In the genomic region with DNA sequence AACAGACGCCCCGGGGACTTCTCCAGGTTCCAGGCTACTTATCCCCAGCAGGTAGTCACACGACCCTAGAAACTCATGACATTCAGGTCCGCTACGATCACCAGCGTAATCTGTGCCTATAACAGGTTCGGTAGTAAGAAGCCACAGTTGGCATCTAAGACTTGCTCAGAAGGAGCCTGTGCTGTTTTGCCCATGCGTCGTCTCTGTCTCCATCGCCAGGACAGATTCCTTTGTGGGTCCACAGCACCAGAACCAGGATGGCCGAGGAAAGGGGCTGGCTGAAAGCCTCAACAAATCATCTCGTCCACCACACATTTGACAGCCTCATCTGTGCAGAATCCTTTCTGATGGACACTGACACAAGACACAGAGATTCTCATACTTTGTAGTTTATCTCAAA, we compare ENCODE assay signal across 27 cellular contexts.
"Had no signal": no experiment of that assay in that cellular context is flagged by ENCODE, and none has a peak within 500 bp of the region (broad histone marks: within the 10 kb centered on the region; RNA-seq: fewer than 3 reads in every experiment).

No MANE protein-coding gene starts in this region.

- H3K36me3 Mint-ChIP-seq: stimulated activated effector memory CD8-positive, alpha-beta T cell treated with anti-CD3 and anti-CD28 coated beads, Interleukin-12 subunit alpha, Interleukin-12 subunit beta, amount 100 ng/mL, for 72 hours; stimulated activated memory B cell treated with anti-CD40 and anti-IgM and Interleukin-4, amounts not matched to agents 10 μg/mL and 1 μg/mL and 100 μg/mL, for 72 hours; stimulated activated naive B cell treated with anti-CD40 and anti-IgM and Interleukin-4, amounts not matched to agents 10 μg/mL and 1 μg/mL and 100 μg/mL, for 72 hours; type B pancreatic cell had no signal

- H3K4me3 Mint-ChIP-seq: stimulated activated effector memory CD8-positive, alpha-beta T cell treated with anti-CD3 and anti-CD28 coated beads, Interleukin-12 subunit alpha, Interleukin-12 subunit beta, amount 100 ng/mL, for 72 hours; stimulated activated memory B cell treated with anti-CD40 and anti-IgM and Interleukin-4, amounts not matched to agents 10 μg/mL and 1 μg/mL and 100 μg/mL, for 72 hours; stimulated activated naive B cell treated with anti-CD40 and anti-IgM and Interleukin-4, amounts not matched to agents 10 μg/mL and 1 μg/mL and 100 μg/mL, for 72 hours; stimulated activated naive CD8-positive, alpha-beta T cell treated with anti-CD3 and anti-CD28 coated beads, Interleukin-15, amount 100 ng/mL, for 72 hours; stimulated activated naive CD8-positive, alpha-beta T cell treated with anti-CD3 and anti-CD28 coated beads, Interleukin-15, Interleukin-2, amounts not matched to agents 100 ng/mL and 50 ng/mL, for 24 hours; type B pancreatic cell had no signal

- FAIRE-seq: urothelium cell line had no signal

- H3K4me1 Mint-ChIP-seq: stimulated activated effector memory CD8-positive, alpha-beta T cell treated with anti-CD3 and anti-CD28 coated beads, Interleukin-12 subunit alpha, Interleukin-12 subunit beta, amount 100 ng/mL, for 72 hours; stimulated activated memory B cell treated with anti-CD40 and anti-IgM and Interleukin-4, amounts not matched to agents 10 μg/mL and 1 μg/mL and 100 μg/mL, for 72 hours; stimulated activated naive B cell treated with anti-CD40 and anti-IgM and Interleukin-4, amounts not matched to agents 10 μg/mL and 1 μg/mL and 100 μg/mL, for 72 hours; stimulated activated naive CD8-positive, alpha-beta T cell treated with anti-CD3 and anti-CD28 coated beads, Interleukin-15, amount 100 ng/mL, for 72 hours had no signal

- H3K27ac Mint-ChIP-seq: stimulated activated effector memory CD8-positive, alpha-beta T cell treated with anti-CD3 and anti-CD28 coated beads, Interleukin-12 subunit alpha, Interleukin-12 subunit beta, amount 100 ng/mL, for 72 hours; stimulated activated memory B cell treated with anti-CD40 and anti-IgM and Interleukin-4, amounts not matched to agents 10 μg/mL and 1 μg/mL and 100 μg/mL, for 72 hours; stimulated activated naive B cell treated with anti-CD40 and anti-IgM and Interleukin-4, amounts not matched to agents 10 μg/mL and 1 μg/mL and 100 μg/mL, for 72 hours; stimulated activated naive CD8-positive, alpha-beta T cell treated with anti-CD3 and anti-CD28 coated beads, Interleukin-15, amount 100 ng/mL, for 72 hours; stimulated activated naive CD8-positive, alpha-beta T cell treated with anti-CD3 and anti-CD28 coated beads, Interleukin-15, Interleukin-2, amounts not matched to agents 100 ng/mL and 50 ng/mL, for 24 hours; type B pancreatic cell had no signal

- H3K4me3 ChIP-seq: stomach, suprapubic skin, testis, thoracic aorta, thyroid gland, tibial artery, tibial nerve, transverse colon, upper lobe of left lung, upper lobe of right lung, uterus, vagina had no signal

- DNase-seq: stimulated activated CD4-positive, alpha-beta T cell treated with anti-CD3 and anti-CD28 coated beads, Interleukin-2, amount 100 ng/mL, for 48 hours; stimulated activated CD4-positive, alpha-beta T cell treated with anti-CD3 and anti-CD28 coated beads, Interleukin-4, amount 100 ng/mL, for 1 hour; stimulated activated CD4-positive, alpha-beta T cell treated with anti-CD3 and anti-CD28 coated beads, Interleukin-4, amount 100 ng/mL, for 24 hours; stimulated activated CD4-positive, alpha-beta T cell treated with anti-CD3 and anti-CD28 coated beads, Interleukin-4, amount 100 ng/mL, for 4 hours; stimulated activated naive B cell treated with anti-CD40 and anti-IgM and Interleukin-4, amounts not matched to agents 10 μg/mL and 1 μg/mL and 100 μg/mL, for 72 hours; stimulated activated naive CD4-positive, alpha-beta T cell; stimulated activated naive CD4-positive, alpha-beta T cell treated with Interleukin-2 at 50 U/mL for 16 hours; stimulated activated naive CD8-positive, alpha-beta T cell treated with anti-CD3 and anti-CD28 coated beads, Interleukin-15, amount 100 ng/mL, for 72 hours; stimulated activated naive CD8-positive, alpha-beta T cell treated with anti-CD3 and anti-CD28 coated beads, Interleukin-15, Interleukin-2, amounts not matched to agents 100 U/mL and 50 U/mL, for 24 hours; stomach; substantia nigra; testis; thyroid gland; transverse colon; upper lobe of left lung; upper lobe of right lung; uterus had no signal

- H3K27me3 Mint-ChIP-seq: stimulated activated memory B cell treated with anti-CD40 and anti-IgM and Interleukin-4, amounts not matched to agents 10 μg/mL and 1 μg/mL and 100 μg/mL, for 72 hours; stimulated activated naive B cell treated with anti-CD40 and anti-IgM and Interleukin-4, amounts not matched to agents 10 μg/mL and 1 μg/mL and 100 μg/mL, for 72 hours; stimulated activated naive CD8-positive, alpha-beta T cell treated with anti-CD3 and anti-CD28 coated beads, Interleukin-15, amount 100 ng/mL, for 72 hours; stimulated activated naive CD8-positive, alpha-beta T cell treated with anti-CD3 and anti-CD28 coated beads, Interleukin-15, Interleukin-2, amounts not matched to agents 100 ng/mL and 50 ng/mL, for 24 hours; type B pancreatic cell had no signal

- H3K27ac ChIP-seq: stomach, suprapubic skin, testis, thoracic aorta, thyroid gland, tibial artery, tibial nerve, transverse colon, upper lobe of left lung, upper lobe of right lung, uterus, vagina had no signal

- ATAC-seq: stimulated activated memory B cell treated with anti-CD40 and anti-IgM and Interleukin-4, amounts not matched to agents 10 μg/mL and 1 μg/mL and 100 μg/mL, for 72 hours; stimulated activated naive B cell treated with anti-CD40 and anti-IgM and Interleukin-4, amounts not matched to agents 10 μg/mL and 1 μg/mL and 100 μg/mL, for 72 hours; stimulated activated naive CD8-positive, alpha-beta T cell treated with anti-CD3 and anti-CD28 coated beads, Interleukin-15, Interleukin-2, amounts not matched to agents 100 U/mL and 50 U/mL, for 24 hours; upper lobe of right lung had no signal

- H3K27me3 ChIP-seq: stomach, suprapubic skin, testis, thyroid gland, tibial artery, tibial nerve, transverse colon, upper lobe of left lung, upper lobe of right lung, uterus, vagina had no signal

- H3K9me3 ChIP-seq: stomach, suprapubic skin, testis, thoracic aorta, thyroid gland, tibial artery, tibial nerve, transverse colon, upper lobe of left lung, upper lobe of right lung, uterus, vagina had no signal

- H3K4me1 ChIP-seq: stomach, suprapubic skin, testis, thyroid gland, tibial artery, tibial nerve, transverse colon, upper lobe of left lung, upper lobe of right lung, uterus, vagina had no signal

- H3K9me3 Mint-ChIP-seq: stimulated activated effector memory CD8-positive, alpha-beta T cell treated with anti-CD3 and anti-CD28 coated beads, Interleukin-12 subunit alpha, Interleukin-12 subunit beta, amount 100 ng/mL, for 72 hours; stimulated activated memory B cell treated with anti-CD40 and anti-IgM and Interleukin-4, amounts not matched to agents 10 μg/mL and 1 μg/mL and 100 μg/mL, for 72 hours; stimulated activated naive CD8-positive, alpha-beta T cell treated with anti-CD3 and anti-CD28 coated beads, Interleukin-15, amount 100 ng/mL, for 72 hours; stimulated activated naive CD8-positive, alpha-beta T cell treated with anti-CD3 and anti-CD28 coated beads, Interleukin-15, Interleukin-2, amounts not matched to agents 100 ng/mL and 50 ng/mL, for 24 hours; type B pancreatic cell had no signal
